1 cellular context compared by ENCODE assay signal in the genomic region with DNA sequence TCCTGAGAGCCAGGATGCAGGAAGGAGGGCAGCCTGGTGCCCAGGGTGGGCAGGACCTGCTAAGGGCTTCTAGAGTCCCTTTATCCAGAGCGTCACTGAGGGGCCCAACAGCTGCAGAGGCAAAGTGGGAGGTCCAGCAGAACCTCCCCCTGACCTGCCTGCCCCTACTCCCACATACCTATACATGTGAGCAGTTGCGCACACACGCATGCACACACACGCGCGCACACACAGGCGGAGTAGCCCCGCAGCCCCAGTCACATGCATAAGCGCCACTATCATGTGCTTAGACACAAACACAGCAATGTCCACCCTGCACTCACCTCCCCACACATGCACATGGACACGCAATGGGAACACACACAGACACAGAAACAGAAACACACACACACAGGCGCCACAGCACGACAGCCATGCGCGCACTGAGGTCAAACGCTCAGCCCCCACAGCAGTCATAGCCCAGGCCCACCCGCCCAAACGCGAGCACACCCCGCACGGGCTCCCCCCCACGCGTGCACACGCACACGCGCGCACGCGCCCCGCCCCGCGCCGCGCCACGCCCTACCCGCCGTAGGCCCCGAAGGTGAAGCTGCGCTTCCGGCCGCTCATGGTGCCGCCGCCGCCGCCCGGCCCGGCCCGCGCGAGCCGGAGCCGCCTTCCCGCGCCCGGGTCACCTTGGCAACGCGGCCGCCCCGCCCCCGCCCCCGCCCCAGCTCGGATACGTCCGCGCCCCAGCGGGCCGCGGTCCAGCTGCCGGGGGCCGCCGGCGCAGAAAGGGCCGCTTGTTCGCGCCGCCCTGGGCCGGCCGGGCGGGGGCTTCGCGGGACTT.
TF ChIP-seq lines count a peak whose summit lies in the region.

No MANE protein-coding gene starts in this region.

TF ChIP-seq in SK-N-SH treated with all-trans-retinoic acid at 6 μM for 48 hours, 23 proteins besides CTCF, POLR2A, EP300 and RAD21 (continued from another document):
- TF ChIP-seq TSHZ2 (CRISPR knock-in tag; IDR thresholded peaks at IDR 0.05) (no peak), OSR1 (CRISPR knock-in tag; IDR thresholded peaks at IDR 0.05) (no peak), ZNF70 (CRISPR knock-in tag; IDR thresholded peaks at IDR 0.05) (no peak), ZNF8 (CRISPR knock-in tag; IDR thresholded peaks at IDR 0.05) (no peak), ZNF565 (CRISPR knock-in tag; conservative IDR thresholded peaks at IDR 0.05; ENCODE audit: low read depth) (no peak)
